In the genomic region with DNA sequence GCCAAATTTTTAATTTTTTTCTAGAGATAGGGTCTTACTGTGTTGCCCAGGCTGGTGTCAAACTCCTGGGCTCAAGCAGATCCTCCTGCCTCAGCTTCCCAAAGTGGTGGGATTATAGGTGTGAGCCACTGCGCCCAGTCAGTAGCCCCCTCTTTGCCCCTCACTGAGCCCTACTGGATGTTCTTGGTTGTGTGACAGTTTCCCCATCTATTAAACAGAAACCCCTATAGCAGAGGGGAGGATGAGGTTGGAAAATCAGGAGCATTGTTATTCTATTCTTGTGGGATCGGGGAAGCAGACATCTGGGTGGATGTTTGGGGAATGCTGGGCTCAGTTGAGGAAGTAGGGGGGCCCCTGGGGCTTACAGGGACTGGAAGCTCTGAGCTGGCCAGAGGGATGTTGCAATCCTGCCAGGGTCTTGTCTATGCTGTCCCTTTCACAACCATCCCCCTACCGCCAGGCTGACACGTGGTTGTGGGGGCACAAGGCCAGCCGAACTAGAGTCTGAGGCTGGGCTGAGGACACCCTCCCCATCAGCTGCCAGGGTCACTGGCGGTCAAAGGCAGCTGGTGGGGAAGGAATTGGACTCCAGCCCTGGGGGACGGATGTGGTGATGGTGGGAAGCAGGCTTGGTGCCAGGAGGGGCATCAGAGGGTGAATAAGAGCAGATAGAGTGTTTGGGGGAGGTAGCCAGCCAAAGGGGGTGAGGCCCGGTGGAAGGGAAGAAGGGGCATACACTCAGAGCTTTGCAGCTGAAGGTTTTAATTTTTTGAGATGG, we compare ENCODE assay signal across 7 cellular contexts. TPM values are rescaled to one million over a fixed set of nuclear protein-coding genes. Genes with fewer than 3 reads are reported as not detected.
DNase-seq lines count a peak whose midpoint lies in the region; ATAC-seq and TF ChIP-seq lines count a peak whose summit lies in the region.
"Had no signal": no experiment of that assay in that cellular context is flagged by ENCODE, and none has a peak within 500 bp of the region (broad histone marks: within the 10 kb centered on the region; RNA-seq: fewer than 3 reads in every experiment).

No MANE protein-coding gene starts in this region.

- intact Hi-C loops in sciatic nerve (cut with DNase I), result no loop called here

- H3K4me1 Mint-ChIP-seq in stimulated activated effector memory CD8-positive, alpha-beta T cell treated with anti-CD3 and anti-CD28 coated beads, Interleukin-12 subunit alpha, Interleukin-12 subunit beta, amount 100 ng/mL, for 72 hours, result peaks cover 14% of the 10 kb centered on the region

- TF ChIP-seq CTCF in fibroblast of villous mesenchyme (IDR thresholded peaks at IDR 0.05; ENCODE audit: insufficient read depth, low read depth, low read length), result no peak

- H3K9me3 Mint-ChIP-seq in stimulated activated effector memory CD8-positive, alpha-beta T cell treated with anti-CD3 and anti-CD28 coated beads, Interleukin-12 subunit alpha, Interleukin-12 subunit beta, amount 100 ng/mL, for 72 hours, result no peaks in the 10 kb centered on the region

- no peak overlapping the region for H3K4me3 ChIP-seq in fibroblast of villous mesenchyme (ENCODE audit: low read depth, low read length)

- ATAC-seq in sciatic nerve (peak; percentile 91), GM19395 (IDR thresholded peaks at IDR 0.05; ENCODE audit: unreplicated experiment) (no peak)
- no peak for ATAC-seq in stimulated activated effector memory CD8-positive, alpha-beta T cell treated with anti-CD3 and anti-CD28 coated beads, Interleukin-12 subunit alpha, Interleukin-12 subunit beta, amount 100 ng/mL, for 72 hours

- H3K36me3 Mint-ChIP-seq in stimulated activated effector memory CD8-positive, alpha-beta T cell treated with anti-CD3 and anti-CD28 coated beads, Interleukin-12 subunit alpha, Interleukin-12 subunit beta, amount 100 ng/mL, for 72 hours, result peaks cover 5% of the 10 kb centered on the region

- H3K27ac Mint-ChIP-seq in stimulated activated effector memory CD8-positive, alpha-beta T cell treated with anti-CD3 and anti-CD28 coated beads, Interleukin-12 subunit alpha, Interleukin-12 subunit beta, amount 100 ng/mL, for 72 hours, result no peak overlapping the region

- peak; percentile 94 for DNase-seq in LHCN-M2 (ENCODE audit: low read depth)
- DNase-seq in fibroblast of villous mesenchyme (ENCODE audit: low read depth), result peak; percentile 94
- peak; percentile 88 for DNase-seq in sciatic nerve (ENCODE audit: low spot score)
- DNase-seq in effector CD4-positive, alpha-beta T cell, result no peak
- no peak for DNase-seq in stimulated activated effector memory CD8-positive, alpha-beta T cell treated with anti-CD3 and anti-CD28 coated beads, Interleukin-12 subunit alpha, Interleukin-12 subunit beta, amount 100 ng/mL, for 72 hours (ENCODE audit: low spot score in 2 of 2)
- DNase-seq: SW 1271 had no signal

- no peak overlapping the region for H3K4me3 Mint-ChIP-seq in stimulated activated effector memory CD8-positive, alpha-beta T cell treated with anti-CD3 and anti-CD28 coated beads, Interleukin-12 subunit alpha, Interleukin-12 subunit beta, amount 100 ng/mL, for 72 hours

RNA-seq across cellular contexts. Expression of a gene that starts 10.9 kb away (rescaled TPM):
- total RNA-seq in LHCN-M2 (2014; rRNA removed) (2.5 and 5.1 TPM in 2 replicates), fibroblast of villous mesenchyme (1.3 and 2.6 TPM in 2 replicates), sciatic nerve (29.0 TPM)
- polyA plus RNA-seq in LHCN-M2 (2012), result 2.1 TPM

RNA-seq across cellular contexts. Expression of a gene that starts 16.7 kb away (rescaled TPM):
- total RNA-seq in LHCN-M2 (2014; rRNA removed) (not detected in 2 replicates), fibroblast of villous mesenchyme (not detected in 2 replicates), sciatic nerve (not detected)
- not detected for polyA plus RNA-seq in LHCN-M2 (2012)

RNA-seq across cellular contexts. Expression of a gene that starts 19.7 kb away (rescaled TPM):
- total RNA-seq in LHCN-M2 (2014; rRNA removed) (25.3 and 84.6 TPM in 2 replicates), fibroblast of villous mesenchyme (9.7 and 16.4 TPM in 2 replicates), sciatic nerve (79.3 TPM)
- polyA plus RNA-seq in LHCN-M2 (2012), result 7.1 TPM

RNA-seq across cellular contexts. Expression of a gene that starts 20.5 kb away (rescaled TPM):
- total RNA-seq in LHCN-M2 (2014; rRNA removed), result not detected in 2 replicates
- not detected for polyA plus RNA-seq in LHCN-M2 (2012)
- not detected in 2 replicates for total RNA-seq in fibroblast of villous mesenchyme
- 4.2 TPM for total RNA-seq in sciatic nerve

RNA-seq across cellular contexts. Expression of a gene that starts 29.9 kb away (rescaled TPM):
- total RNA-seq in LHCN-M2 (2014; rRNA removed) (48.3 and 58.2 TPM in 2 replicates), fibroblast of villous mesenchyme (53.1 and 62.6 TPM in 2 replicates), sciatic nerve (105 TPM)
- 79.8 TPM for polyA plus RNA-seq in LHCN-M2 (2012)

Comparison
In these comparisons a context has a peak if more than half of its experiments do, and no peak if none do; other contexts are left out.
1. DNase-seq: peak in LHCN-M2 (single experiment), fibroblast of villous mesenchyme (single experiment) and sciatic nerve (single experiment); none in effector CD4-positive, alpha-beta T cell (single experiment) and stimulated activated effector memory CD8-positive, alpha-beta T cell treated with anti-CD3 and anti-CD28 coated beads, Interleukin-12 subunit alpha, Interleukin-12 subunit beta, amount 100 ng/mL, for 72 hours (0 of 2).